13 cellular contexts compared by ENCODE assay signal in genomic region chr7:38215115-38215514, GRCh38. TPM values are rescaled to one million over a fixed set of nuclear protein-coding genes. Genes with fewer than 3 reads are reported as not detected.
A peak's percentile ranks its signal among the peaks of the same experiment; 100 is the strongest.
DNase-seq lines count a peak whose midpoint lies in the region; ATAC-seq and TF ChIP-seq lines count a peak whose summit lies in the region.
"Had no signal": no experiment of that assay in that cellular context is flagged by ENCODE, and none has a peak within 500 bp of the region (broad histone marks: within the 10 kb centered on the region; RNA-seq: fewer than 3 reads in every experiment).

No MANE protein-coding gene starts in this region.

- no TSS peak for BruUV-seq in A673 (replicated peaks; lab: Mats Ljungman, UMichigan)

- H3K9ac ChIP-seq in smooth muscle cell (ENCODE audit: low read depth): no peak overlapping the region

- H3K36me3 Mint-ChIP-seq in chondrocyte (ENCODE audit: low read depth) (peaks cover 17% of the 10 kb centered on the region), mesothelial cell of epicardium (peaks cover 16% of the 10 kb centered on the region)

- intact Hi-C loops in A673 (cut with micrococcal nuclease; ENCODE audit: unreplicated experiment): loop anchor here (2.0 to 5.0 kb wide), 4 partner anchors 104 to 313 kb away; partner anchors contain the start of gene EPDR1

- no peak for TF ChIP-seq CTCF in A673 (conservative IDR thresholded peaks at IDR 0.05; ENCODE audit: low read depth, low read length)
- TF ChIP-seq CTCF in chondrocyte (IDR thresholded peaks at IDR 0.05): no peak
- no peak for TF ChIP-seq CTCF in mesothelial cell of epicardium (IDR thresholded peaks at IDR 0.05; ENCODE audit: unreplicated experiment)
- no peak for TF ChIP-seq CTCF in smooth muscle cell (IDR thresholded peaks at IDR 0.05; ENCODE audit: borderline replicate concordance, insufficient read depth, poor library complexity, severe bottlenecking)

- H3F3A ChIP-seq in smooth muscle cell (ENCODE audit: low read depth): peaks cover 11% of the 10 kb centered on the region

- no peak overlapping the region for H3K4me3 Mint-ChIP-seq in chondrocyte (ENCODE audit: unreplicated experiment)
- H3K4me3 Mint-ChIP-seq in mesothelial cell of epicardium: no peak overlapping the region
- H3K4me3 Mint-ChIP-seq: naive B cell had no signal

- H3K27me3 ChIP-seq in A673 (replicated peaks; ENCODE audit: insufficient read depth, low read depth, low read length, poor library complexity) (no peaks in the 10 kb centered on the region), smooth muscle cell (ENCODE audit: low read depth) (no peaks in the 10 kb centered on the region)
- H3K27me3 ChIP-seq: colonic mucosa, transverse colon had no signal

- peaks cover 3% of the 10 kb centered on the region for H3K36me3 ChIP-seq in A673 (ENCODE audit: insufficient read depth, low read length, poor library complexity, severe bottlenecking)
- peaks cover 42% of the 10 kb centered on the region for H3K36me3 ChIP-seq in KOPT-K1 (ENCODE audit: insufficient read depth, low read length)
- peaks cover 7% of the 10 kb centered on the region for H3K36me3 ChIP-seq in smooth muscle cell (ENCODE audit: low read depth)
- H3K36me3 ChIP-seq: colonic mucosa had no signal

- H3K4me2 ChIP-seq in smooth muscle cell: no peak overlapping the region

- no peak for ATAC-seq in HG03460 (IDR thresholded peaks at IDR 0.05; ENCODE audit: unreplicated experiment)
- ATAC-seq in HG02588 (IDR thresholded peaks at IDR 0.05; ENCODE audit: unreplicated experiment): no peak

- H3K27ac ChIP-seq in A673 (ENCODE audit: low read depth, low read length, poor library complexity, severe bottlenecking): no peak overlapping the region
- H3K27ac ChIP-seq in KOPT-K1 (ENCODE audit: low read depth, low read length, poor library complexity, severe bottlenecking): peak overlapping the region; percentile 99
- H3K27ac ChIP-seq in smooth muscle cell (ENCODE audit: low read depth): no peak overlapping the region
- H3K27ac ChIP-seq: RWPE1 had no signal

- H3K9me3 ChIP-seq in A673 (ENCODE audit: low read depth, low read length, poor library complexity, severe bottlenecking) (no peaks in the 10 kb centered on the region), KOPT-K1 (ENCODE audit: insufficient read depth, low read length, poor library complexity, severe bottlenecking) (no peaks in the 10 kb centered on the region), smooth muscle cell (replicated peaks; ENCODE audit: low read depth) (no peaks in the 10 kb centered on the region)
- H3K9me3 ChIP-seq: colonic mucosa, transverse colon had no signal

- H3K4me3 ChIP-seq in A673 (ENCODE audit: low read depth, low read length, poor library complexity, severe bottlenecking) (no peak overlapping the region), smooth muscle cell (no peak overlapping the region)
- H3K4me3 ChIP-seq: colonic mucosa, skin epidermis, transverse colon had no signal

- no peak overlapping the region for H2AFZ ChIP-seq in smooth muscle cell (ENCODE audit: low read depth)

- no peaks in the 10 kb centered on the region for H3K79me2 ChIP-seq in smooth muscle cell (ENCODE audit: low read depth)

- peaks cover 24% of the 10 kb centered on the region for H3K4me1 ChIP-seq in A673 (ENCODE audit: insufficient read depth, low read length, poor library complexity, severe bottlenecking)
- H3K4me1 ChIP-seq in smooth muscle cell (ENCODE audit: low read depth): no peaks in the 10 kb centered on the region
- H3K4me1 ChIP-seq: colonic mucosa had no signal

- POLR2A ChIA-PET in A673 (lab: Charles Lee; ENCODE audit: low non-redundant PET): interaction anchor here (0.6 kb wide), 1 partner anchor 314 kb away, joined by 7 read pairs; no protein-coding TSS in a partner anchor

- DNase-seq in A673 (ENCODE audit: low spot score) (peak; percentile 22), chondrocyte (ENCODE audit: low spot score) (no peak), mesothelial cell of epicardium (ENCODE audit: low spot score in 2 of 2, unreplicated experiment in 2 of 2) (no peak), smooth muscle cell (lab: John Stamatoyannopoulos, UW; ENCODE audit: unreplicated experiment) (no peak), KBM-7 (no peak)

- H3K27me3 Mint-ChIP-seq in chondrocyte (ENCODE audit: low read depth) (no peaks in the 10 kb centered on the region), mesothelial cell of epicardium (ENCODE audit: low read depth) (no peaks in the 10 kb centered on the region)
- H3K27me3 Mint-ChIP-seq: naive B cell had no signal

- CTCF ChIA-PET in A673 (lab: Charles Lee): interaction anchor here (0.6 to 2.4 kb wide), 15 partner anchors 13 to 314 kb away, joined by 3 to 50 read pairs (median 4); partner anchors contain the start of gene SFRP4

- peaks cover 49% of the 10 kb centered on the region for H4K20me1 ChIP-seq in smooth muscle cell (ENCODE audit: low read depth)

- H3K4me1 Mint-ChIP-seq in chondrocyte (ENCODE audit: low read depth): peaks cover 19% of the 10 kb centered on the region
- H3K4me1 Mint-ChIP-seq in mesothelial cell of epicardium: peaks cover 11% of the 10 kb centered on the region

- WGBS in smooth muscle cell (ENCODE audit: low lambda C conversion rate): 85% methylated on average over 1 of the region's 1 CpG

- H3K27ac Mint-ChIP-seq in chondrocyte (ENCODE audit: unreplicated experiment) (peak overlapping the region; percentile 76), mesothelial cell of epicardium (peak overlapping the region; percentile 78)

- H3K9me3 Mint-ChIP-seq in chondrocyte (ENCODE audit: low read depth): no peaks in the 10 kb centered on the region
- H3K9me3 Mint-ChIP-seq in mesothelial cell of epicardium: no peaks in the 10 kb centered on the region
- H3K9me3 Mint-ChIP-seq: naive B cell had no signal

- in situ Hi-C loops in KBM-7 (cut with MboI; ENCODE audit: low pct_unique_long_range_greater_than_20kb, low sequenced_read_pairs): loop anchor here (10.0 to 25.0 kb wide), 2 partner anchors 110 to 303 kb away; partner anchors contain the start of genes EPDR1 and SFRP4

RNA-seq across cellular contexts. Expression of gene STARD3NL, which starts 37.1 kb away (rescaled TPM):
- total RNA-seq in A673 (2021) (34.8 and 36.1 TPM in 2 replicates), chondrocyte (30.5 to 36.3 TPM (median 33.4 TPM) in 3 replicates), mesothelial cell of epicardium (36.5 to 36.9 TPM (median 36.8 TPM) in 3 replicates), smooth muscle cell (62.5 and 96.8 TPM in 2 replicates)
- 69.9 and 81.6 TPM in 2 replicates for polyA plus RNA-seq in smooth muscle cell
